In the genomic region with DNA sequence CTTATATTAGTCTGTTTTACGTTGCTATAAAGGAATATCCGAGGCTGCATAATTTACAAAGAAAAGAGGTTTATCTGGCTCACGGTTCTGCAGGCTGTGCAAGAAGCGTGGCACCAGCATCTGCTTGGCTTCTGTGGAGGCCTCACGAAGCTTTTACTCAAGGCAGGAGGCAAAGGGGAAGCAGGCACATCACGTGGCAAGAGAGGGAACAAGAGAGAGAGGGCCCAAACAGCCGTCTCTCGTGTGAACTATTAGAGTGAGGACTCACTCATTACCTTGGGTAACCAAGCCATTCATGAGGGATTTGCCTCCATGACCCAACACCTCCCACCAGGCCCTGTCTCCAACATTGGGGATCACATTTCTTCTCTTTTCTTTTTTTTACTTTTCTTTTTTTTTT, we compare ENCODE assay signal across 2 cellular contexts.
TF ChIP-seq lines count a peak whose summit lies in the region.

No MANE protein-coding gene starts in this region.

TF ChIP-seq in HEK293, 187 proteins besides CTCF, POLR2A, EP300 and RAD21:
- TF ChIP-seq, protein P1, sequence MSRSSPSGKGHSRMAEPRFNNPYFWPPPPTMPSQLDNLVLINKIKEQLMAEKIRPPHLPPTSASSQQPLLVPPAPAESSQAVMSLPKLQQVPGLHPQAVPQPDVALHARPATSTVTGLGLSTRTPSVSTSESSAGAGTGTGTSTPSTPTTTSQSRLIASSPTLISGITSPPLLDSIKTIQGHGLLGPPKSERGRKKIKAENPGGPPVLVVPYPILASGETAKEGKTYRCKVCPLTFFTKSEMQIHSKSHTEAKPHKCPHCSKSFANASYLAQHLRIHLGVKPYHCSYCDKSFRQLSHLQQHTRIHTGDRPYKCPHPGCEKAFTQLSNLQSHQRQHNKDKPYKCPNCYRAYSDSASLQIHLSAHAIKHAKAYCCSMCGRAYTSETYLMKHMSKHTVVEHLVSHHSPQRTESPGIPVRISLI (tag by site-specific recombination; IDR thresholded peaks at IDR 0.05) = peak; percentile 26; the same call in 1 of the 2 replicates
- TF ChIP-seq ZNF623 (tag by site-specific recombination; IDR thresholded peaks at IDR 0.05) = no peak
- TF ChIP-seq, protein P2, sequence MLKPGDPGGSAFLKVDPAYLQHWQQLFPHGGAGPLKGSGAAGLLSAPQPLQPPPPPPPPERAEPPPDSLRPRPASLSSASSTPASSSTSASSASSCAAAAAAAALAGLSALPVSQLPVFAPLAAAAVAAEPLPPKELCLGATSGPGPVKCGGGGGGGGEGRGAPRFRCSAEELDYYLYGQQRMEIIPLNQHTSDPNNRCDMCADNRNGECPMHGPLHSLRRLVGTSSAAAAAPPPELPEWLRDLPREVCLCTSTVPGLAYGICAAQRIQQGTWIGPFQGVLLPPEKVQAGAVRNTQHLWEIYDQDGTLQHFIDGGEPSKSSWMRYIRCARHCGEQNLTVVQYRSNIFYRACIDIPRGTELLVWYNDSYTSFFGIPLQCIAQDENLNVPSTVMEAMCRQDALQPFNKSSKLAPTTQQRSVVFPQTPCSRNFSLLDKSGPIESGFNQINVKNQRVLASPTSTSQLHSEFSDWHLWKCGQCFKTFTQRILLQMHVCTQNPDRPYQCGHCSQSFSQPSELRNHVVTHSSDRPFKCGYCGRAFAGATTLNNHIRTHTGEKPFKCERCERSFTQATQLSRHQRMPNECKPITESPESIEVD (tag by site-specific recombination; IDR thresholded peaks at IDR 0.05) = no peak
- no peak for TF ChIP-seq ZSCAN30 (tag by site-specific recombination; IDR thresholded peaks at IDR 0.05)
TF ChIP-seq in HEK293: peak in this region for 1.

TF ChIP-seq in K562, 482 proteins besides CTCF, POLR2A, EP300 and RAD21 (continues in another document):
- TF ChIP-seq NR2F6 (CRISPR knock-in tag; IDR thresholded peaks at IDR 0.05) (no peak), L3MBTL2 (IDR thresholded peaks at IDR 0.05) (peak; percentile 69), LEF1 (IDR thresholded peaks at IDR 0.05) (no peak), ZFX (CRISPR knock-in tag; IDR thresholded peaks at IDR 0.05) (0 out of 2 replicates have a peak, but pooled peaks have one; percentile 18), NR4A1 (CRISPR knock-in tag; IDR thresholded peaks at IDR 0.05) (no peak), NR4A1 (tag; IDR thresholded peaks at IDR 0.05) (no peak), SPI1 (IDR thresholded peaks at IDR 0.05; ENCODE audit: borderline replicate concordance, low read depth, low read length) (no peak), ZNF780A (CRISPR knock-in tag; IDR thresholded peaks at IDR 0.05) (no peak), RBM22 (IDR thresholded peaks at IDR 0.05; ENCODE audit: low read depth, low read length, poor library complexity, severe bottlenecking) (no peak), ZNF696 (CRISPR knock-in tag; conservative IDR thresholded peaks at IDR 0.05) (no peak), JUND (IDR thresholded peaks at IDR 0.05; ENCODE audit: borderline replicate concordance, low read depth, low read length) (no peak), JUND (tag; IDR thresholded peaks at IDR 0.05; ENCODE audit: borderline replicate concordance, low read depth, low read length) (no peak), TARDBP (IDR thresholded peaks at IDR 0.05) (no peak), ZNF408 (CRISPR knock-in tag; IDR thresholded peaks at IDR 0.05; ENCODE audit: low read depth) (no peak), SETDB1 (IDR thresholded peaks at IDR 0.05; ENCODE audit: low read length) (no peak)
- TF ChIP-seq, protein P3, sequence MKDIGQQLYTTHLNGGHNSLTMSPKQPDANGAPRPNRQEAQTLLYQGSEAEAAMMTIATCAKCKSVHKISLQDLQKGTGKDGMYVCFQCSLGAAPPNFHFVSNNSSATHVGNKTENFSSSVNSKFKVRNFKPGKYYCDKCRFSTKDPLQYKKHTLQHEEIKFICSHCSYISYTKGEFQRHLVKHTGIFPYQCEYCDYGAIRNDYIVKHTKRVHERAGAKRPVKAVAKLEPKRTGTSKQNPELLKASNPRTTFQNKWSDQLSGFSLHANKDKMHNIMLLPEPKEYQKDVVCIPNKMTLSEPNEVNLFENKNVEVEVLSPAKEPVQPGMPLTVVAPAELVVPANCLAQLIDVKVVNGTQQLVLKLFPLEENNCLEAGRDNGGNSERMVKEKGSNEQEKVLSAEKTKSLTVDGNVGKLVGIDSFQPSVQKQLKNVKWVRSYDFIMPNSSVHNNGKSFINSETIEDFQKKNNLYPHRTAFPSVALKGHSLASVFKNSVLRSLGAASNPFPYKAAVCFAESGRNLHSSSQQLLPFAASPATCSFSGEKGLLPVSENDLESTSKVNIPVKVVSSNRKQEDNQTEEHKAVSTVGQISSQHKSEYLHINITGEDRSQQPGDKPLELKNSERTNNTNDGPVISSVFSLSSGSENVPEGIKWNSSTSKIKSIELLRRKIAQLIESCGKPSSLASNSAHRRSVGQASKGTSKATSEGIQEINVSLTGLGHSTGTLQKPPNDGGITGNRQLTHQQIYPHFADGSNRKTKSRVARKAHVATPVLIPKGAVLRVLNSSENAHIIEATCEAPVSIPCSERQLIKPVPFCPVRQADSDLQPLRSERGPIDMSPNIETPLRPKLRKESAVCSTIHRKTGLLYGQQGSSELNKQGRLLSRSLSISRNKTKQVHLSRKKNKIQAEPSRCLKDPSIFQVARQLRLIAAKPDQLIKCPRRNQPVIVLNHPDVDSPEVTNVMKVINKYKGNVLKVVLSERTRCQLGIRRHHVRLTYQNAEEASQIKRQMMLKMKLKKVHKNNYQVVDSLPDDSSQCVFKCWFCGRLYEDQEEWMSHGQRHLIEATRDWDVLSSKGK (CRISPR knock-in tag; IDR thresholded peaks at IDR 0.05) = no peak
- TF ChIP-seq, protein P4, sequence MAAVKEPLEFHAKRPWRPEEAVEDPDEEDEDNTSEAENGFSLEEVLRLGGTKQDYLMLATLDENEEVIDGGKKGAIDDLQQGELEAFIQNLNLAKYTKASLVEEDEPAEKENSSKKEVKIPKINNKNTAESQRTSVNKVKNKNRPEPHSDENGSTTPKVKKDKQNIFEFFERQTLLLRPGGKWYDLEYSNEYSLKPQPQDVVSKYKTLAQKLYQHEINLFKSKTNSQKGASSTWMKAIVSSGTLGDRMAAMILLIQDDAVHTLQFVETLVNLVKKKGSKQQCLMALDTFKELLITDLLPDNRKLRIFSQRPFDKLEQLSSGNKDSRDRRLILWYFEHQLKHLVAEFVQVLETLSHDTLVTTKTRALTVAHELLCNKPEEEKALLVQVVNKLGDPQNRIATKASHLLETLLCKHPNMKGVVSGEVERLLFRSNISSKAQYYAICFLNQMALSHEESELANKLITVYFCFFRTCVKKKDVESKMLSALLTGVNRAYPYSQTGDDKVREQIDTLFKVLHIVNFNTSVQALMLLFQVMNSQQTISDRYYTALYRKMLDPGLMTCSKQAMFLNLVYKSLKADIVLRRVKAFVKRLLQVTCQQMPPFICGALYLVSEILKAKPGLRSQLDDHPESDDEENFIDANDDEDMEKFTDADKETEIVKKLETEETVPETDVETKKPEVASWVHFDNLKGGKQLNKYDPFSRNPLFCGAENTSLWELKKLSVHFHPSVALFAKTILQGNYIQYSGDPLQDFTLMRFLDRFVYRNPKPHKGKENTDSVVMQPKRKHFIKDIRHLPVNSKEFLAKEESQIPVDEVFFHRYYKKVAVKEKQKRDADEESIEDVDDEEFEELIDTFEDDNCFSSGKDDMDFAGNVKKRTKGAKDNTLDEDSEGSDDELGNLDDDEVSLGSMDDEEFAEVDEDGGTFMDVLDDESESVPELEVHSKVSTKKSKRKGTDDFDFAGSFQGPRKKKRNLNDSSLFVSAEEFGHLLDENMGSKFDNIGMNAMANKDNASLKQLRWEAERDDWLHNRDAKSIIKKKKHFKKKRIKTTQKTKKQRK (IDR thresholded peaks at IDR 0.05; ENCODE audit: borderline replicate concordance, low read depth, low read length) = no peak
- TF ChIP-seq, protein P5, sequence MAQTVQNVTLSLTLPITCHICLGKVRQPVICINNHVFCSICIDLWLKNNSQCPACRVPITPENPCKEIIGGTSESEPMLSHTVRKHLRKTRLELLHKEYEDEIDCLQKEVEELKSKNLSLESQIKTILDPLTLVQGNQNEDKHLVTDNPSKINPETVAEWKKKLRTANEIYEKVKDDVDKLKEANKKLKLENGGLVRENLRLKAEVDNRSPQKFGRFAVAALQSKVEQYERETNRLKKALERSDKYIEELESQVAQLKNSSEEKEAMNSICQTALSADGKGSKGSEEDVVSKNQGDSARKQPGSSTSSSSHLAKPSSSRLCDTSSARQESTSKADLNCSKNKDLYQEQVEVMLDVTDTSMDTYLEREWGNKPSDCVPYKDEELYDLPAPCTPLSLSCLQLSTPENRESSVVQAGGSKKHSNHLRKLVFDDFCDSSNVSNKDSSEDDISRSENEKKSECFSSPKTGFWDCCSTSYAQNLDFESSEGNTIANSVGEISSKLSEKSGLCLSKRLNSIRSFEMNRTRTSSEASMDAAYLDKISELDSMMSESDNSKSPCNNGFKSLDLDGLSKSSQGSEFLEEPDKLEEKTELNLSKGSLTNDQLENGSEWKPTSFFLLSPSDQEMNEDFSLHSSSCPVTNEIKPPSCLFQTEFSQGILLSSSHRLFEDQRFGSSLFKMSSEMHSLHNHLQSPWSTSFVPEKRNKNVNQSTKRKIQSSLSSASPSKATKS (CRISPR knock-in tag; IDR thresholded peaks at IDR 0.05) = no peak
- TF ChIP-seq, protein P6, sequence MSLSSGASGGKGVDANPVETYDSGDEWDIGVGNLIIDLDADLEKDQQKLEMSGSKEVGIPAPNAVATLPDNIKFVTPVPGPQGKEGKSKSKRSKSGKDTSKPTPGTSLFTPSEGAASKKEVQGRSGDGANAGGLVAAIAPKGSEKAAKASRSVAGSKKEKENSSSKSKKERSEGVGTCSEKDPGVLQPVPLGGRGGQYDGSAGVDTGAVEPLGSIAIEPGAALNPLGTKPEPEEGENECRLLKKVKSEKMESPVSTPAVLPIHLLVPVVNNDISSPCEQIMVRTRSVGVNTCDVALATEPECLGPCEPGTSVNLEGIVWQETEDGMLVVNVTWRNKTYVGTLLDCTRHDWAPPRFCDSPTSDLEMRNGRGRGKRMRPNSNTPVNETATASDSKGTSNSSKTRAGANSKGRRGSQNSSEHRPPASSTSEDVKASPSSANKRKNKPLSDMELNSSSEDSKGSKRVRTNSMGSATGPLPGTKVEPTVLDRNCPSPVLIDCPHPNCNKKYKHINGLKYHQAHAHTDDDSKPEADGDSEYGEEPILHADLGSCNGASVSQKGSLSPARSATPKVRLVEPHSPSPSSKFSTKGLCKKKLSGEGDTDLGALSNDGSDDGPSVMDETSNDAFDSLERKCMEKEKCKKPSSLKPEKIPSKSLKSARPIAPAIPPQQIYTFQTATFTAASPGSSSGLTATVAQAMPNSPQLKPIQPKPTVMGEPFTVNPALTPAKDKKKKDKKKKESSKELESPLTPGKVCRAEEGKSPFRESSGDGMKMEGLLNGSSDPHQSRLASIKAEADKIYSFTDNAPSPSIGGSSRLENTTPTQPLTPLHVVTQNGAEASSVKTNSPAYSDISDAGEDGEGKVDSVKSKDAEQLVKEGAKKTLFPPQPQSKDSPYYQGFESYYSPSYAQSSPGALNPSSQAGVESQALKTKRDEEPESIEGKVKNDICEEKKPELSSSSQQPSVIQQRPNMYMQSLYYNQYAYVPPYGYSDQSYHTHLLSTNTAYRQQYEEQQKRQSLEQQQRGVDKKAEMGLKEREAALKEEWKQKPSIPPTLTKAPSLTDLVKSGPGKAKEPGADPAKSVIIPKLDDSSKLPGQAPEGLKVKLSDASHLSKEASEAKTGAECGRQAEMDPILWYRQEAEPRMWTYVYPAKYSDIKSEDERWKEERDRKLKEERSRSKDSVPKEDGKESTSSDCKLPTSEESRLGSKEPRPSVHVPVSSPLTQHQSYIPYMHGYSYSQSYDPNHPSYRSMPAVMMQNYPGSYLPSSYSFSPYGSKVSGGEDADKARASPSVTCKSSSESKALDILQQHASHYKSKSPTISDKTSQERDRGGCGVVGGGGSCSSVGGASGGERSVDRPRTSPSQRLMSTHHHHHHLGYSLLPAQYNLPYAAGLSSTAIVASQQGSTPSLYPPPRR (CRISPR knock-in tag; IDR thresholded peaks at IDR 0.05; ENCODE audit: borderline replicate concordance) = no peak
